ENCODE assay signal across 1 cellular context in genomic region chr4:110663738-110664444, GRCh38.
TF ChIP-seq lines count a peak whose summit lies in the region.

No MANE protein-coding gene starts in this region.

TF ChIP-seq in GM23338, 12 proteins besides CTCF, POLR2A, EP300 and RAD21 (continued from another document):
- TF ChIP-seq, protein P1, sequence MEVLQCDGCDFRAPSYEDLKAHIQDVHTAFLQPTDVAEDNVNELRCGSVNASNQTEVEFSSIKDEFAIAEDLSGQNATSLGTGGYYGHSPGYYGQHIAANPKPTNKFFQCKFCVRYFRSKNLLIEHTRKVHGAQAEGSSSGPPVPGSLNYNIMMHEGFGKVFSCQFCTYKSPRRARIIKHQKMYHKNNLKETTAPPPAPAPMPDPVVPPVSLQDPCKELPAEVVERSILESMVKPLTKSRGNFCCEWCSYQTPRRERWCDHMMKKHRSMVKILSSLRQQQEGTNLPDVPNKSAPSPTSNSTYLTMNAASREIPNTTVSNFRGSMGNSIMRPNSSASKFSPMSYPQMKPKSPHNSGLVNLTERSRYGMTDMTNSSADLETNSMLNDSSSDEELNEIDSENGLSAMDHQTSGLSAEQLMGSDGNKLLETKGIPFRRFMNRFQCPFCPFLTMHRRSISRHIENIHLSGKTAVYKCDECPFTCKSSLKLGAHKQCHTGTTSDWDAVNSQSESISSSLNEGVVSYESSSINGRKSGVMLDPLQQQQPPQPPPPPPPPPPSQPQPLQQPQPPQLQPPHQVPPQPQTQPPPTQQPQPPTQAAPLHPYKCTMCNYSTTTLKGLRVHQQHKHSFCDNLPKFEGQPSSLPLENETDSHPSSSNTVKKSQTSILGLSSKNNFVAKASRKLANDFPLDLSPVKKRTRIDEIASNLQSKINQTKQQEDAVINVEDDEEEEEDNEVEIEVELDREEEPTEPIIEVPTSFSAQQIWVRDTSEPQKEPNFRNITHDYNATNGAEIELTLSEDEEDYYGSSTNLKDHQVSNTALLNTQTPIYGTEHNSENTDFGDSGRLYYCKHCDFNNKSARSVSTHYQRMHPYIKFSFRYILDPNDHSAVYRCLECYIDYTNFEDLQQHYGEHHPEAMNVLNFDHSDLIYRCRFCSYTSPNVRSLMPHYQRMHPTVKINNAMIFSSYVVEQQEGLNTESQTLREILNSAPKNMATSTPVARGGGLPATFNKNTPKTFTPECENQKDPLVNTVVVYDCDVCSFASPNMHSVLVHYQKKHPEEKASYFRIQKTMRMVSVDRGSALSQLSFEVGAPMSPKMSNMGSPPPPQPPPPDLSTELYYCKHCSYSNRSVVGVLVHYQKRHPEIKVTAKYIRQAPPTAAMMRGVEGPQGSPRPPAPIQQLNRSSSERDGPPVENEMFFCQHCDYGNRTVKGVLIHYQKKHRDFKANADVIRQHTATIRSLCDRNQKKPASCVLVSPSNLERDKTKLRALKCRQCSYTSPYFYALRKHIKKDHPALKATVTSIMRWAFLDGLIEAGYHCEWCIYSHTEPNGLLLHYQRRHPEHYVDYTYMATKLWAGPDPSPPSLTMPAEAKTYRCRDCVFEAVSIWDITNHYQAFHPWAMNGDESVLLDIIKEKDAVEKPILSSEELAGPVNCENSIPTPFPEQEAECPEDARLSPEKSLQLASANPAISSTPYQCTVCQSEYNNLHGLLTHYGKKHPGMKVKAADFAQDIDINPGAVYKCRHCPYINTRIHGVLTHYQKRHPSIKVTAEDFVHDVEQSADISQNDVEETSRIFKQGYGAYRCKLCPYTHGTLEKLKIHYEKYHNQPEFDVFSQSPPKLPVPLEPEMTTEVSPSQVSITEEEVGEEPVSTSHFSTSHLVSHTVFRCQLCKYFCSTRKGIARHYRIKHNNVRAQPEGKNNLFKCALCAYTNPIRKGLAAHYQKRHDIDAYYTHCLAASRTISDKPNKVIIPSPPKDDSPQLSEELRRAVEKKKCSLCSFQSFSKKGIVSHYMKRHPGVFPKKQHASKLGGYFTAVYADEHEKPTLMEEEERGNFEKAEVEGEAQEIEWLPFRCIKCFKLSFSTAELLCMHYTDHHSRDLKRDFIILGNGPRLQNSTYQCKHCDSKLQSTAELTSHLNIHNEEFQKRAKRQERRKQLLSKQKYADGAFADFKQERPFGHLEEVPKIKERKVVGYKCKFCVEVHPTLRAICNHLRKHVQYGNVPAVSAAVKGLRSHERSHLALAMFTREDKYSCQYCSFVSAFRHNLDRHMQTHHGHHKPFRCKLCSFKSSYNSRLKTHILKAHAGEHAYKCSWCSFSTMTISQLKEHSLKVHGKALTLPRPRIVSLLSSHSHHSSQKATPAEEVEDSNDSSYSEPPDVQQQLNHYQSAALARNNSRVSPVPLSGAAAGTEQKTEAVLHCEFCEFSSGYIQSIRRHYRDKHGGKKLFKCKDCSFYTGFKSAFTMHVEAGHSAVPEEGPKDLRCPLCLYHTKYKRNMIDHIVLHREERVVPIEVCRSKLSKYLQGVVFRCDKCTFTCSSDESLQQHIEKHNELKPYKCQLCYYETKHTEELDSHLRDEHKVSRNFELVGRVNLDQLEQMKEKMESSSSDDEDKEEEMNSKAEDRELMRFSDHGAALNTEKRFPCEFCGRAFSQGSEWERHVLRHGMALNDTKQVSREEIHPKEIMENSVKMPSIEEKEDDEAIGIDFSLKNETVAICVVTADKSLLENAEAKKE (CRISPR knock-in tag; IDR thresholded peaks at IDR 0.05): no peak
